In the genomic region with DNA sequence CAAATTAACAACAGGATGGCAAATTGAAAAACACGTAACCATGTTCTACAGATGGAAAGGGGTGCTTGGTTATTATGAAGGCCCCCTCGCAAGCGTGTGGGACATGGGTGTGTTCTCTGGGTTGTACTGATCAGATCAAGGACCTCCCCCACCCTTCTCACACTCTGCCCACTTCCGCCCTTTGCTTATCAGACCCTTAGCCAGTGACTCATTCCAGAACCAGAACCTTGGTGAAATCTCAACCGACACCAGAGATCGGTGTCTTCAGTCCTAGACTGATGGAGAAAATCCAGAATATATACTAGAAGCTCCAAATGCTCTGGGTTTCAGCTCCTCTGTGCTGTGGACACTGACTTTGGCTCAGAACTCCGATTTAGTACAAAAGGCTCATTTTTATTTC, we compare ENCODE assay signal across 12 cellular contexts.
DNase-seq lines count a peak whose midpoint lies in the region; ATAC-seq, FAIRE-seq and TF ChIP-seq lines count a peak whose summit lies in the region.
"Had no signal": no experiment of that assay in that cellular context is flagged by ENCODE, and none has a peak within 500 bp of the region (broad histone marks: within the 10 kb centered on the region; RNA-seq: fewer than 3 reads in every experiment).

No MANE protein-coding gene starts in this region.

- H3K4me1 Mint-ChIP-seq in CD8-positive, alpha-beta T cell (ENCODE audit: low read depth): peaks cover 23% of the 10 kb centered on the region
- H3K4me1 Mint-ChIP-seq in activated CD4-positive, alpha-beta memory T cell treated with anti-CD3 and anti-CD28 coated beads, Interleukin-2, amount 10 ng/mL, durations not matched to agents 7 days and 5 days: peaks cover 69% of the 10 kb centered on the region

- intact Hi-C loops in CD8-positive, alpha-beta T cell (cut with DNase I, micrococcal nuclease): no loop called here
- intact Hi-C loops in pancreas (cut with DNase I): no loop called here

- no peaks in the 10 kb centered on the region for H3K27me3 Mint-ChIP-seq in CD8-positive, alpha-beta T cell (ENCODE audit: low read depth)
- H3K27me3 Mint-ChIP-seq in activated CD4-positive, alpha-beta memory T cell treated with anti-CD3 and anti-CD28 coated beads, Interleukin-2, amount 10 ng/mL, durations not matched to agents 7 days and 5 days: no peaks in the 10 kb centered on the region

- CTCF ChIA-PET in CD8-positive, alpha-beta T cell (lab: Charles Lee): no interaction called here
- CTCF ChIA-PET in activated CD4-positive, alpha-beta memory T cell treated with anti-CD3 and anti-CD28 coated beads, Interleukin-2, amount 10 ng/mL, durations not matched to agents 7 days and 5 days (lab: Charles Lee): interaction anchor here (1.0 to 2.5 kb wide), 2 partner anchors 21 to 48 kb away, joined by 3 to 22 read pairs; no protein-coding TSS in a partner anchor

- H3K4me3 ChIP-seq in CD8-positive, alpha-beta T cell (ENCODE audit: low read depth, low read length): no peak overlapping the region
- H3K4me3 ChIP-seq in pancreas: no peak overlapping the region
- H3K4me3 ChIP-seq: GM23338 had no signal

- H3K27me3 ChIP-seq in CD8-positive, alpha-beta T cell (ENCODE audit: insufficient read depth, low read length): no peaks in the 10 kb centered on the region
- H3K27me3 ChIP-seq in pancreas: no peaks in the 10 kb centered on the region

- DNase-seq in CD8-positive, alpha-beta T cell: peak in 5 of 7 experiments; percentile 17 to 60 (median 43)
- peak; percentile 80 for DNase-seq in activated CD4-positive, alpha-beta memory T cell treated with anti-CD3 and anti-CD28 coated beads, Interleukin-2, amount 10 ng/mL, durations not matched to agents 7 days and 5 days
- DNase-seq in pancreas: no peak
- DNase-seq in KG1 (lab: John Stamatoyannopoulos, UW): no peak
- no peak for DNase-seq in effector CD8-positive, alpha-beta T cell (lab: John Stamatoyannopoulos, UW)
- DNase-seq: C1 segment of cervical spinal cord, NCI-H1105, posterior cingulate gyrus had no signal

- no peaks in the 10 kb centered on the region for H3K9me3 ChIP-seq in CD8-positive, alpha-beta T cell (ENCODE audit: low read length)
- H3K9me3 ChIP-seq in pancreas: no peaks in the 10 kb centered on the region

- H3K9me3 Mint-ChIP-seq in CD8-positive, alpha-beta T cell: no peaks in the 10 kb centered on the region
- no peaks in the 10 kb centered on the region for H3K9me3 Mint-ChIP-seq in activated CD4-positive, alpha-beta memory T cell treated with anti-CD3 and anti-CD28 coated beads, Interleukin-2, amount 10 ng/mL, durations not matched to agents 7 days and 5 days
- H3K9me3 Mint-ChIP-seq: GM23338 had no signal

- POLR2A ChIA-PET in CD8-positive, alpha-beta T cell (lab: Charles Lee): interaction anchor here (0.9 kb wide), 1 partner anchor 18 kb away, joined by 3 read pairs; no protein-coding TSS in a partner anchor
- POLR2A ChIA-PET in activated CD4-positive, alpha-beta memory T cell treated with anti-CD3 and anti-CD28 coated beads, Interleukin-2, amount 10 ng/mL, durations not matched to agents 7 days and 5 days (lab: Charles Lee): interaction anchor here (0.6 to 10.7 kb wide), 7 partner anchors 9 to 68 kb away, joined by 3 to 135 read pairs (median 8); a partner anchor contains a TSS

- no peaks in the 10 kb centered on the region for H3K36me3 Mint-ChIP-seq in CD8-positive, alpha-beta T cell
- H3K36me3 Mint-ChIP-seq in activated CD4-positive, alpha-beta memory T cell treated with anti-CD3 and anti-CD28 coated beads, Interleukin-2, amount 10 ng/mL, durations not matched to agents 7 days and 5 days (ENCODE audit: low read depth): peaks cover 73% of the 10 kb centered on the region

- WGBS in pancreas, 2 donors: 83 to 92% methylated on average over 7 of the region's 7 CpGs

- no peak for FAIRE-seq in pancreas (lab: Jason Lieb, UNC)

- TF ChIP-seq CTCF in CD8-positive, alpha-beta T cell (IDR thresholded peaks at IDR 0.05): no peak
- no peak for TF ChIP-seq CTCF in pancreas (IDR thresholded peaks at IDR 0.05)

- peak; percentile 79 for ATAC-seq in CD8-positive, alpha-beta T cell
- peak; percentile 39 for ATAC-seq in GM19397 (IDR thresholded peaks at IDR 0.05; ENCODE audit: unreplicated experiment)
- peak; percentile 47 for ATAC-seq in HG03135 (IDR thresholded peaks at IDR 0.05; ENCODE audit: unreplicated experiment)
- ATAC-seq in pancreas: no peak
- ATAC-seq in SK-N-SH treated with all-trans-retinoic acid at 6 μM for 48 hours: no peak
- ATAC-seq: GM23338 had no signal

- H3K27ac Mint-ChIP-seq in CD8-positive, alpha-beta T cell: peak overlapping the region; percentile 28
- H3K27ac Mint-ChIP-seq in activated CD4-positive, alpha-beta memory T cell treated with anti-CD3 and anti-CD28 coated beads, Interleukin-2, amount 10 ng/mL, durations not matched to agents 7 days and 5 days: peak overlapping the region; percentile 83
- H3K27ac Mint-ChIP-seq: GM23338 had no signal

- H3K27ac ChIP-seq in CD8-positive, alpha-beta T cell (ENCODE audit: low read depth, low read length): peak overlapping the region; percentile 11
- H3K27ac ChIP-seq in pancreas: no peak overlapping the region

- H3K4me3 Mint-ChIP-seq in CD8-positive, alpha-beta T cell: no peak overlapping the region
- H3K4me3 Mint-ChIP-seq in activated CD4-positive, alpha-beta memory T cell treated with anti-CD3 and anti-CD28 coated beads, Interleukin-2, amount 10 ng/mL, durations not matched to agents 7 days and 5 days: peak overlapping the region; percentile 25
- H3K4me3 Mint-ChIP-seq: GM23338 had no signal

- no peaks in the 10 kb centered on the region for H3K36me3 ChIP-seq in CD8-positive, alpha-beta T cell (ENCODE audit: insufficient read depth, low read length)
- H3K36me3 ChIP-seq in pancreas: no peaks in the 10 kb centered on the region

- H3K4me1 ChIP-seq in CD8-positive, alpha-beta T cell (ENCODE audit: insufficient read depth, low read length): peaks cover 11% of the 10 kb centered on the region
- H3K4me1 ChIP-seq in pancreas: no peaks in the 10 kb centered on the region

TF ChIP-seq in SK-N-SH treated with all-trans-retinoic acid at 6 μM for 48 hours, 23 proteins besides CTCF, POLR2A, EP300 and RAD21:
- TF ChIP-seq OSR1 (CRISPR knock-in tag; IDR thresholded peaks at IDR 0.05) (no peak), ZNF565 (CRISPR knock-in tag; conservative IDR thresholded peaks at IDR 0.05; ENCODE audit: low read depth) (no peak), TOX (CRISPR knock-in tag; IDR thresholded peaks at IDR 0.05; ENCODE audit: borderline replicate concordance) (no peak), GLIS3 (CRISPR knock-in tag; IDR thresholded peaks at IDR 0.05) (no peak), TCF4 (CRISPR knock-in tag; IDR thresholded peaks at IDR 0.05; ENCODE audit: borderline replicate concordance) (no peak), ZNF8 (CRISPR knock-in tag; IDR thresholded peaks at IDR 0.05) (no peak), ZNF70 (CRISPR knock-in tag; IDR thresholded peaks at IDR 0.05) (no peak), ZC3H10 (CRISPR knock-in tag; IDR thresholded peaks at IDR 0.05) (no peak), ARNTL (CRISPR knock-in tag; IDR thresholded peaks at IDR 0.05; ENCODE audit: borderline replicate concordance, low read depth) (no peak)
- TF ChIP-seq, protein P1, sequence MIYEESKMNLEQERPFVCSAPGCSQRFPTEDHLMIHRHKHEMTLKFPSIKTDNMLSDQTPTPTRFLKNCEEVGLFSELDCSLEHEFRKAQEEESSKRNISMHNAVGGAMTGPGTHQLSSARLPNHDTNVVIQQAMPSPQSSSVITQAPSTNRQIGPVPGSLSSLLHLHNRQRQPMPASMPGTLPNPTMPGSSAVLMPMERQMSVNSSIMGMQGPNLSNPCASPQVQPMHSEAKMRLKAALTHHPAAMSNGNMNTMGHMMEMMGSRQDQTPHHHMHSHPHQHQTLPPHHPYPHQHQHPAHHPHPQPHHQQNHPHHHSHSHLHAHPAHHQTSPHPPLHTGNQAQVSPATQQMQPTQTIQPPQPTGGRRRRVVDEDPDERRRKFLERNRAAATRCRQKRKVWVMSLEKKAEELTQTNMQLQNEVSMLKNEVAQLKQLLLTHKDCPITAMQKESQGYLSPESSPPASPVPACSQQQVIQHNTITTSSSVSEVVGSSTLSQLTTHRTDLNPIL (CRISPR knock-in tag; IDR thresholded peaks at IDR 0.05; ENCODE audit: low read depth): no peak
- TF ChIP-seq, protein P2, sequence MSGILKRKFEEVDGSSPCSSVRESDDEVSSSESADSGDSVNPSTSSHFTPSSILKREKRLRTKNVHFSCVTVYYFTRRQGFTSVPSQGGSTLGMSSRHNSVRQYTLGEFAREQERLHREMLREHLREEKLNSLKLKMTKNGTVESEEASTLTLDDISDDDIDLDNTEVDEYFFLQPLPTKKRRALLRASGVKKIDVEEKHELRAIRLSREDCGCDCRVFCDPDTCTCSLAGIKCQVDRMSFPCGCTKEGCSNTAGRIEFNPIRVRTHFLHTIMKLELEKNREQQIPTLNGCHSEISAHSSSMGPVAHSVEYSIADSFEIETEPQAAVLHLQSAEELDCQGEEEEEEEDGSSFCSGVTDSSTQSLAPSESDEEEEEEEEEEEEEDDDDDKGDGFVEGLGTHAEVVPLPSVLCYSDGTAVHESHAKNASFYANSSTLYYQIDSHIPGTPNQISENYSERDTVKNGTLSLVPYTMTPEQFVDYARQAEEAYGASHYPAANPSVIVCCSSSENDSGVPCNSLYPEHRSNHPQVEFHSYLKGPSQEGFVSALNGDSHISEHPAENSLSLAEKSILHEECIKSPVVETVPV (CRISPR knock-in tag; IDR thresholded peaks at IDR 0.05): no peak

Comparison
In these comparisons a context has a peak if more than half of its experiments do, and no peak if none do; other contexts are left out.
1. ATAC-seq: peak in CD8-positive, alpha-beta T cell (single experiment), GM19397 (single experiment) and HG03135 (single experiment); none in pancreas (0 of 4) and SK-N-SH treated with all-trans-retinoic acid at 6 μM for 48 hours (single experiment).
2. DNase-seq: peak in CD8-positive, alpha-beta T cell (5 of 7) and activated CD4-positive, alpha-beta memory T cell treated with anti-CD3 and anti-CD28 coated beads, Interleukin-2, amount 10 ng/mL, durations not matched to agents 7 days and 5 days (single experiment); none in pancreas (0 of 6), KG1 (single experiment) and effector CD8-positive, alpha-beta T cell (single experiment).